18 cellular contexts compared by ENCODE assay signal in genomic region chr2:28779020-28779419, GRCh38.
"Had no signal": no experiment of that assay in that cellular context is flagged by ENCODE, and none has a peak within 500 bp of the region (broad histone marks: within the 10 kb centered on the region; RNA-seq: fewer than 3 reads in every experiment).

No MANE protein-coding gene starts in this region.

- H3K4me3 Mint-ChIP-seq: dendritic cell treated with granulocyte-macrophage colony-stimulating factor and Interleukin-4, amounts not matched to agents 40 ng/mL and 50 ng/mL, for 4 days; nephron; T-helper 17 cell had no signal

- ATAC-seq: stimulated activated naive CD8-positive, alpha-beta T cell treated with anti-CD3 and anti-CD28 coated beads, Interleukin-15, Interleukin-2, amounts not matched to agents 100 U/mL and 50 U/mL, for 24 hours; T-helper 17 cell had no signal

- H3K27ac Mint-ChIP-seq: dendritic cell treated with granulocyte-macrophage colony-stimulating factor and Interleukin-4, amounts not matched to agents 40 ng/mL and 50 ng/mL, for 4 days; T-helper 17 cell had no signal

- H3K27me3 Mint-ChIP-seq: dendritic cell treated with granulocyte-macrophage colony-stimulating factor and Interleukin-4, amounts not matched to agents 40 ng/mL and 50 ng/mL, for 4 days; T-helper 17 cell had no signal

- H3K27me3 ChIP-seq: breast epithelium, esophagus squamous epithelium, vagina had no signal

- H3K9me3 Mint-ChIP-seq: dendritic cell treated with granulocyte-macrophage colony-stimulating factor and Interleukin-4, amounts not matched to agents 40 ng/mL and 50 ng/mL, for 4 days; nephron had no signal

- H3K9me3 ChIP-seq: breast epithelium, esophagus squamous epithelium, vagina had no signal

- H3K4me3 ChIP-seq: breast epithelium, esophagus squamous epithelium, vagina had no signal

- DNase-seq: activated CD4-positive, alpha-beta T cell treated with anti-CD3 and anti-CD28 coated beads for 1 hour; activated CD8-positive, alpha-beta memory T cell treated with anti-CD3 and anti-CD28 coated beads for 24 hours; activated CD8-positive, alpha-beta memory T cell treated with anti-CD3 and anti-CD28 coated beads, Interleukin-2, amount 50 U/mL, for 48 hours; activated naive CD4-positive, alpha-beta T cell; effector CD8-positive, alpha-beta T cell; esophagus squamous epithelium; hypothalamus; midbrain; nucleus accumbens; stimulated activated CD8-positive, alpha-beta memory T cell treated with anti-CD3 and anti-CD28 coated beads, Interleukin-4, amount 100 ng/mL, for 48 hours; stimulated activated naive CD8-positive, alpha-beta T cell treated with anti-CD3 and anti-CD28 coated beads, Interleukin-15, Interleukin-2, amounts not matched to agents 100 U/mL and 50 U/mL, for 24 hours; T-helper 17 cell; trophoblast cell; WERI-Rb-1 had no signal

- H3K27ac ChIP-seq: vagina, WERI-Rb-1 had no signal
